21 cellular contexts compared by ENCODE assay signal in the genomic region with DNA sequence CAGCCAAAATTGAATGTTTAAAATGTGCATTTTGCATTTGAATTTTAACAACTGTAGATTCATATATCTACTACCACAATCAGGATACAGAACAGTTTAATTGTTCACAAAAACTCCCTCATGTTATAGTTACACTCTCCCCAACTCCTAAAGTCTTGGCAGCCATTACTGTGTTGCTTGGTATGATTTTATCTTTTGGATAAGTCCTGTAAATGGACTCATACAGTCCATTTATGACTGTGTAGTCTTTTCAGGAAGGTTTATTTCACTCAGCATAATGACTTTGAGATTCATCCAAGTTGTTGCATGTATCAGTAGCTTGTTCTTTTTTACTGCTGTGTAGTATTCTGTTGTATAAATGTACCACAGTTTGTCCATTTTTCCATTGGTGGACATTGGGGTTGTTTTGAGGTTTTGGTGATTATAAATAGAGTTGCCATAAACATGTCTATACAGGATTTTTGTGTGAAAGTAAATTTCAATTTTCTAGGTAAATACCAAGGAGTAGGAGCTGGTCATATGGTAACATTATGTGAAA. TPM values are rescaled to one million over a fixed set of nuclear protein-coding genes. Genes with fewer than 3 reads are reported as not detected.
DNase-seq lines count a peak whose midpoint lies in the region; ATAC-seq, FAIRE-seq and TF ChIP-seq lines count a peak whose summit lies in the region.
"Had no signal": no experiment of that assay in that cellular context is flagged by ENCODE, and none has a peak within 500 bp of the region (broad histone marks: within the 10 kb centered on the region; RNA-seq: fewer than 3 reads in every experiment).

No MANE protein-coding gene starts in this region.

- no peak overlapping the region for H3K27ac Mint-ChIP-seq in activated naive CD4-positive, alpha-beta T cell treated with anti-CD3 and anti-CD28 coated beads, Interleukin-2, amount 50 U/mL, for 24 hours
- peak overlapping the region; percentile 55 for H3K27ac Mint-ChIP-seq in CD4-positive, alpha-beta T cell
- H3K27ac Mint-ChIP-seq: CD4-positive, CD25-positive, alpha-beta regulatory T cell had no signal

- H3K27ac ChIP-seq in CD4-positive, alpha-beta T cell (ENCODE audit: low read depth, low read length), result no peak overlapping the region
- no peak overlapping the region for H3K27ac ChIP-seq in HEK293 (ENCODE audit: extremely low read depth, low read depth, low read length)
- H3K27ac ChIP-seq in K562 (ENCODE audit: extremely low read depth, low read depth, low read length), result no peak overlapping the region
- H3K27ac ChIP-seq in suprapubic skin, result no peak overlapping the region
- no peak overlapping the region for H3K27ac ChIP-seq in body of pancreas

- intact Hi-C loops in CD4-positive, alpha-beta T cell (cut with DNase I, micrococcal nuclease), result no loop called here
- intact Hi-C loops in K562 (cut with micrococcal nuclease), result no loop called here
- intact Hi-C loops in body of pancreas (cut with DNase I), result no loop called here

- in situ Hi-C loops in K562 (cut with MboI), result no loop called here

- H3K4me3 Mint-ChIP-seq in activated naive CD4-positive, alpha-beta T cell treated with anti-CD3 and anti-CD28 coated beads, Interleukin-2, amount 50 U/mL, for 24 hours, result peak overlapping the region; percentile 36
- H3K4me3 Mint-ChIP-seq in CD4-positive, alpha-beta T cell, result no peak overlapping the region
- H3K4me3 Mint-ChIP-seq: CD4-positive, CD25-positive, alpha-beta regulatory T cell had no signal

- H3K9me3 ChIP-seq in CD4-positive, alpha-beta T cell (ENCODE audit: control insufficient read depth, low read length), result no peaks in the 10 kb centered on the region
- H3K9me3 ChIP-seq in HEK293 (ENCODE audit: control insufficient read depth, insufficient read depth, low read depth, low read length) (no peaks in the 10 kb centered on the region), K562 (replicated peaks; ENCODE audit: control insufficient read depth, insufficient read depth, low read depth, low read length) (no peaks in the 10 kb centered on the region), suprapubic skin (no peaks in the 10 kb centered on the region), body of pancreas (no peaks in the 10 kb centered on the region)
- H3K9me3 ChIP-seq: BE2C, Caco-2 had no signal

- no peaks in the 10 kb centered on the region for H3K27me3 ChIP-seq in CD4-positive, alpha-beta T cell (ENCODE audit: control insufficient read depth, insufficient read depth, low read length)
- H3K27me3 ChIP-seq in K562 (ENCODE audit: control insufficient read depth in 2 of 2, insufficient read depth in 2 of 2, low read length in 2 of 2) (no peaks in the 10 kb centered on the region), suprapubic skin (no peaks in the 10 kb centered on the region), body of pancreas (no peaks in the 10 kb centered on the region)
- H3K27me3 ChIP-seq: BE2C had no signal

- no TSS peak for BruUV-seq in K562 (replicated peaks; lab: Mats Ljungman, UMichigan)

- H3K79me2 ChIP-seq in K562 (ENCODE audit: control insufficient read depth, insufficient read depth, low read length), result peaks cover 93% of the 10 kb centered on the region

- H3K36me3 ChIP-seq in HEK293 (ENCODE audit: control insufficient read depth in 2 of 2, insufficient read depth in 1 of 2, low read length in 2 of 2) (peaks cover 0 to 5% of the 10 kb centered on the region in 2 experiments; a peak in 2 of 3 replicates), K562 (ENCODE audit: control insufficient read depth, insufficient read depth, low read length) (peaks cover 8% of the 10 kb centered on the region; the same call in 2 of the 3 replicates), suprapubic skin (no peaks in the 10 kb centered on the region), body of pancreas (replicated peaks in 1 of 2; ENCODE audit: insufficient read depth in 1 of 2, low read depth in 2 of 2) (no peaks in the 10 kb centered on the region)

- CTCF ChIA-PET in CD4-positive, alpha-beta T cell (lab: Charles Lee), result no interaction called here
- CTCF ChIA-PET in HEK293 (lab: Yijun Ruan, JAX) (no interaction called here), K562 (lab: Yijun Ruan, JAX; ENCODE audit: low intra/inter-chr PET ratio) (no interaction called here)

- no peak overlapping the region for H3K4me2 ChIP-seq in K562 (ENCODE audit: insufficient read depth, low read length)

- TF ChIP-seq EP300 in K562 (IDR thresholded peaks at IDR 0.05; ENCODE audit: low read length) (no peak), suprapubic skin (IDR thresholded peaks at IDR 0.05) (no peak)

- H3K9me3 Mint-ChIP-seq in activated naive CD4-positive, alpha-beta T cell treated with anti-CD3 and anti-CD28 coated beads, Interleukin-2, amount 50 U/mL, for 24 hours, result no peaks in the 10 kb centered on the region
- no peaks in the 10 kb centered on the region for H3K9me3 Mint-ChIP-seq in CD4-positive, alpha-beta T cell

- H3K9ac ChIP-seq in K562 (ENCODE audit: insufficient read depth in 1 of 2, low read depth in 2 of 2, low read length in 2 of 2), result no peak overlapping the region

- H4K20me1 ChIP-seq in K562 (replicated peaks; ENCODE audit: control insufficient read depth, insufficient read depth, low read length), result no peaks in the 10 kb centered on the region; the same call in 1 of the 2 replicates

- TF ChIP-seq POLR2A in K562 (conservative IDR thresholded peaks at IDR 0.05) (no peak), suprapubic skin (IDR thresholded peaks at IDR 0.05) (no peak), body of pancreas (IDR thresholded peaks at IDR 0.05) (no peak)

- ATAC-seq in CD4-positive, alpha-beta T cell (ENCODE audit: poor library complexity), result no peak
- ATAC-seq in K562, result no peak
- no peak for ATAC-seq in body of pancreas
- ATAC-seq: HCT116, HepG2 had no signal

- POLR2A ChIA-PET in CD4-positive, alpha-beta T cell (lab: Charles Lee), result interaction anchor here (0.6 kb wide), 1 partner anchor 1433 kb away, joined by 3 read pairs; a partner anchor contains a TSS
- POLR2A ChIA-PET in HEK293 (lab: Yijun Ruan, JAX) (no interaction called here), K562 (lab: Yijun Ruan, JAX) (interaction anchor here (0.7 kb wide), 1 partner anchor 46 kb away, joined by 3 read pairs; no protein-coding TSS in a partner anchor)

- FAIRE-seq in K562 (lab: Jason Lieb, UNC), result no peak
- FAIRE-seq: A204.1, D721Med, G401.6, GM12892, HepG2 had no signal

- TF ChIP-seq CTCF in CD4-positive, alpha-beta T cell (IDR thresholded peaks at IDR 0.05), result no peak
- TF ChIP-seq CTCF in HEK293 (tag by site-specific recombination; IDR thresholded peaks at IDR 0.05) (no peak), K562 (IDR thresholded peaks at IDR 0.05 in 2 of 3, conservative IDR thresholded peaks at IDR 0.05 in 1 of 3; ENCODE audit: insufficient read depth in 2 of 3, low read depth in 1 of 3, low read length in 3 of 3) (no peak), suprapubic skin (IDR thresholded peaks at IDR 0.05) (no peak), body of pancreas (IDR thresholded peaks at IDR 0.05) (no peak)

- H3K4me3 ChIP-seq in HEK293 (ENCODE audit: low read depth, low read length) (no peak overlapping the region), K562 (no peak overlapping the region), suprapubic skin (no peak overlapping the region), body of pancreas (no peak overlapping the region)

- no peak overlapping the region for H2AFZ ChIP-seq in K562 (ENCODE audit: low read depth, low read length)

- no peaks in the 10 kb centered on the region for H3K27me3 Mint-ChIP-seq in activated naive CD4-positive, alpha-beta T cell treated with anti-CD3 and anti-CD28 coated beads, Interleukin-2, amount 50 U/mL, for 24 hours
- H3K27me3 Mint-ChIP-seq in CD4-positive, alpha-beta T cell, result no peaks in the 10 kb centered on the region
- H3K27me3 Mint-ChIP-seq: CD4-positive, CD25-positive, alpha-beta regulatory T cell had no signal

- H3K4me1 Mint-ChIP-seq in activated naive CD4-positive, alpha-beta T cell treated with anti-CD3 and anti-CD28 coated beads, Interleukin-2, amount 50 U/mL, for 24 hours, result peaks cover 47% of the 10 kb centered on the region
- H3K4me1 Mint-ChIP-seq in CD4-positive, alpha-beta T cell (ENCODE audit: low read depth), result peaks cover 27% of the 10 kb centered on the region

- H3K4me1 ChIP-seq in HEK293 (ENCODE audit: control insufficient read depth, insufficient read depth, low read length), result no peaks in the 10 kb centered on the region
- H3K4me1 ChIP-seq in K562 (replicated peaks in 1 of 2; ENCODE audit: control insufficient read depth in 2 of 2, insufficient read depth in 2 of 2, low read length in 2 of 2), result no peaks in the 10 kb centered on the region; a peak in 1 of 5 replicates
- no peaks in the 10 kb centered on the region for H3K4me1 ChIP-seq in suprapubic skin
- peaks cover 14% of the 10 kb centered on the region for H3K4me1 ChIP-seq in body of pancreas
- H3K4me1 ChIP-seq: BE2C, Caco-2 had no signal

- H3K9me1 ChIP-seq in K562 (ENCODE audit: control insufficient read depth, insufficient read depth, low read length), result no peaks in the 10 kb centered on the region

- H3K36me3 Mint-ChIP-seq in activated naive CD4-positive, alpha-beta T cell treated with anti-CD3 and anti-CD28 coated beads, Interleukin-2, amount 50 U/mL, for 24 hours, result peaks cover 4% of the 10 kb centered on the region
- peaks cover 9% of the 10 kb centered on the region for H3K36me3 Mint-ChIP-seq in CD4-positive, alpha-beta T cell (ENCODE audit: low read depth)

- DNase-seq in activated naive CD4-positive, alpha-beta T cell (lab: John Stamatoyannopoulos, UW), result no peak
- DNase-seq in CD4-positive, alpha-beta T cell, result no peak
- DNase-seq in K562 (ENCODE audit: extremely low read depth in 1 of 4, low spot score in 3 of 4), result no peak
- DNase-seq in NCI-H1105 treated with DMSO at 0.1 percent for 48 hours (lab: John Stamatoyannopoulos, UW), result no peak
- DNase-seq in suprapubic skin (ENCODE audit: low spot score in 2 of 2), result no peak
- no peak for DNase-seq in body of pancreas
- DNase-seq: ACHN; BE2C; C1 segment of cervical spinal cord; Caco-2; CD4-positive, CD25-positive, alpha-beta regulatory T cell; GOT3; H7 had no signal

- no peak for TF ChIP-seq RAD21 in K562 (CRISPR knock-in tag; conservative IDR thresholded peaks at IDR 0.05 in 1 of 2, IDR thresholded peaks at IDR 0.05 in 1 of 2)

RNA-seq across cellular contexts. Expression of a gene that starts 9.9 kb away (rescaled TPM):
- 10 to 100 TPM; 28.4 to 30.0 TPM for total RNA-seq in CD4-positive, alpha-beta T cell
- total RNA-seq in K562 (2011; cell fraction: chromatin; rRNA removed; ENCODE audit: low replicate concordance), result 72.1 and 83.0 TPM in 2 replicates
- 38.9 and 45.9 TPM in 2 replicates for total RNA-seq in K562 (2011; cell fraction: nucleolus; rRNA removed)
- total RNA-seq in K562 (2011; cell fraction: nucleoplasm; rRNA removed), result 36.3 and 46.0 TPM in 2 replicates
- total RNA-seq in K562 (2014; rRNA removed) (10.5 and 11.7 TPM in 2 replicates), K562 (2014; rRNA removed; fragmentation: Illumina TruSeq; extraction: Trizol) (8.5 and 9.2 TPM in 2 replicates), K562 (2015; rRNA removed; fragmentation: Illumina TruSeq; extraction: Trizol) (9.7 and 10.6 TPM in 2 replicates), K562 (2021) (23.8 and 24.6 TPM in 2 replicates), suprapubic skin (10 to 100 TPM; 23.6 to 45.0 (median 29.3) TPM), body of pancreas (10 to 100 TPM; 14.8 to 22.7 TPM)
- polyA plus RNA-seq in K562 (2011; rRNA removed) (5.3 and 5.7 TPM in 2 replicates), K562 (2014; fragmentation: Illumina TruSeq; extraction: Trizol) (15.3 and 16.2 TPM in 2 replicates), K562 (2014; fragmentation: Nextera tagmentation; extraction: Ambion mirVana) (under 1 TPM; 0.46 to 0.55 TPM), K562 (2014; rRNA removed) (9.5 and 9.6 TPM in 2 replicates)
- 6.2 and 7.3 TPM in 2 replicates for polyA plus RNA-seq in K562 (2011; cell fraction: cytosol; rRNA removed)
- 15.6 and 25.6 TPM in 2 replicates for polyA plus RNA-seq in K562 (2011; cell fraction: nucleus; rRNA removed)
- 15.9 and 16.0 TPM in 2 replicates for polyA plus RNA-seq in K562 (2012)
- polyA minus RNA-seq in K562 (2011; rRNA and poly(A)+ RNA removed), result 13.8 and 14.6 TPM in 2 replicates
- 16.5 and 17.6 TPM in 2 replicates for polyA minus RNA-seq in K562 (2011; cell fraction: cytosol; rRNA and poly(A)+ RNA removed)
- 16.0 and 19.1 TPM in 2 replicates for polyA minus RNA-seq in K562 (2011; cell fraction: nucleus; rRNA and poly(A)+ RNA removed)
